In the genomic region with DNA sequence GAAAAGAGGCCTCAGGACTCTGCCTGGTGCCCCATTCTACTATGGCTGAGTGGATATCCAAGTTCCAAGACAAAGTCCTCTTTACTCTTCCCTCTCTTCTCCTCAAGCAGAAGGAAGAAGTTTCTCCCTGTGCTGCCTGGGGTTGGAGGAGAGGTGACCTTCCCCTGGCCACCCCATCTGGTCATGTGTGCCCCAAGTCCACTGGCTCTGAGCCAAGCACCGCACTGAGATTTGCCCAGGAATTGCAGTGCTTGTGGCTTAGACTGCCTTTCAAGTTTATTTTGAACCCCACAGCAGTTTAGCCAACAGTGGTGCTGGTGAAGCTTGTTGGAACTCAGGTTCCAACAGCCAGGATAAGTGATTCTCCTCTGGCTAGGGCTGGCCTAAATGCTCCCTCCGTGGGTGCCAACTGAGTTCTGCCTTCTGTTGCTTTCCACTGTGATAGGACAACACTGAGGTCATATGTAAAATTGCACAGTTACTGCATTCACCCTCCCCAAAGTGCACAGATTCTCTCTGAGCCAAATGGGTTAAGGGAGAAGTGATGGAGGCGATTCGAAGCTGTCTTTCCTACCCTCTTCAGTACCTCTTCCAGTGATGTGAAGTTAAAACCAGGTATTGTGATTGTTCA, we compare ENCODE assay signal across 35 cellular contexts.
"Had no signal": no experiment of that assay in that cellular context is flagged by ENCODE, and none has a peak within 500 bp of the region (broad histone marks: within the 10 kb centered on the region; RNA-seq: fewer than 3 reads in every experiment).

No MANE protein-coding gene starts in this region.

- H3K27ac ChIP-seq: PC-9, RWPE1, VCaP had no signal

- H3K4me3 ChIP-seq: adrenal gland, K562, PC-9 had no signal

- H3K4me1 Mint-ChIP-seq: activated B cell treated with CpG ODN at 0.5 μM for 24 hours had no signal

- FAIRE-seq: bronchial epithelial cell, K562, RCC 7860 had no signal

- DNase-seq: activated B cell treated with CpG ODN at 0.5 μM for 24 hours; activated CD4-positive, alpha-beta memory T cell treated with anti-CD3 and anti-CD28 coated beads for 36 hours; activated CD4-positive, alpha-beta T cell treated with anti-CD3 and anti-CD28 coated beads for 4 hours; activated CD4-positive, alpha-beta T cell treated with anti-CD3 and anti-CD28 coated beads, Interleukin-2, amount 50 U/mL, for 1 hour; activated CD4-positive, CD25-positive, alpha-beta regulatory T cell treated with anti-CD3 and anti-CD28 coated beads, Interleukin-2, amount 50 U/mL, for 72 hours; activated CD8-positive, alpha-beta memory T cell treated with anti-CD3 and anti-CD28 coated beads, Interleukin-2, amount 50 U/mL, for 4 hours; activated gamma-delta T cell treated with Interleukin-2 at 50 U/mL for 16 hours; activated naive CD4-positive, alpha-beta T cell treated with anti-CD3 and anti-CD28 coated beads for 36 hours; activated T-cell treated with anti-CD3 and anti-CD28 coated beads for 4 hours; activated T-cell treated with anti-CD3 and anti-CD28 coated beads, Interleukin-2, amount 50 U/mL, for 4 hours; NCI-H1092 treated with DMSO at 0.1 percent for 48 hours; NCI-H1417; NCI-H146; NCI-H187; NCI-H2029 treated with DMSO at 0.1 percent for 48 hours; NCI-H2107; NCI-H2171; NCI-H510A; NCI-H526; NCI-H748 treated with DMSO at 0.1 percent for 48 hours; PC-9; SW 1271; T-helper 1 cell; T-helper 2 cell; T-helper 9 cell had no signal

- H3K36me3 Mint-ChIP-seq: activated CD4-positive, alpha-beta memory T cell treated with anti-CD3 and anti-CD28 coated beads for 36 hours; brain had no signal

- H3K4me3 Mint-ChIP-seq: activated B cell treated with CpG ODN at 0.5 μM for 24 hours; activated CD4-positive, alpha-beta memory T cell treated with anti-CD3 and anti-CD28 coated beads for 36 hours; activated naive CD4-positive, alpha-beta T cell treated with anti-CD3 and anti-CD28 coated beads for 36 hours; activated T-cell treated with anti-CD3 and anti-CD28 coated beads, Interleukin-2, amount 50 U/mL, for 4 hours; activated T-helper 1 cell treated with anti-CD3 and anti-CD28 coated beads, Interleukin-12 subunit alpha, Interleukin-12 subunit beta, Interleukin-2, Interleukin-4 antibody, amounts not matched to agents 30 ng/mL and 10 ng/mL and 1 ng/mL, durations not matched to agents 14 hours and 24 hours and 36 hours; brain had no signal

- H3K36me3 ChIP-seq: adrenal gland had no signal

- H3K9me3 ChIP-seq: adrenal gland had no signal

- H3K9me3 Mint-ChIP-seq: activated CD4-positive, alpha-beta memory T cell treated with anti-CD3 and anti-CD28 coated beads for 36 hours; activated T-helper 1 cell treated with anti-CD3 and anti-CD28 coated beads, Interleukin-12 subunit alpha, Interleukin-12 subunit beta, Interleukin-2, Interleukin-4 antibody, amounts not matched to agents 30 ng/mL and 10 ng/mL and 1 ng/mL, durations not matched to agents 14 hours and 24 hours and 36 hours had no signal

- ATAC-seq: activated naive CD4-positive, alpha-beta T cell treated with anti-CD3 and anti-CD28 coated beads, Interleukin-2, amount 50 U/mL, for 72 hours; activated T-cell treated with anti-CD3 and anti-CD28 coated beads, Interleukin-2, amount 50 U/mL, for 4 hours; K562; Right ventricle myocardium inferior had no signal

- H3K27ac Mint-ChIP-seq: activated B cell treated with CpG ODN at 0.5 μM for 24 hours; activated CD4-positive, alpha-beta memory T cell treated with anti-CD3 and anti-CD28 coated beads for 36 hours; activated naive CD4-positive, alpha-beta T cell treated with anti-CD3 and anti-CD28 coated beads for 36 hours; activated naive CD4-positive, alpha-beta T cell treated with anti-CD3 and anti-CD28 coated beads, Interleukin-2, amount 50 U/mL, for 72 hours; activated T-helper 1 cell treated with anti-CD3 and anti-CD28 coated beads, Interleukin-12 subunit alpha, Interleukin-12 subunit beta, Interleukin-2, Interleukin-4 antibody, amounts not matched to agents 30 ng/mL and 10 ng/mL and 1 ng/mL, durations not matched to agents 14 hours and 24 hours and 36 hours; brain had no signal

- H3K27me3 ChIP-seq: adrenal gland had no signal

- H3K27me3 Mint-ChIP-seq: activated CD4-positive, alpha-beta memory T cell treated with anti-CD3 and anti-CD28 coated beads for 36 hours had no signal
